In genomic region chr5:1485320-1486118, GRCh38 we compare ENCODE assay signal across 13 cellular contexts. TPM values are rescaled to one million over a fixed set of nuclear protein-coding genes. Genes with fewer than 3 reads are reported as not detected.
DNase-seq lines count a peak whose midpoint lies in the region; ATAC-seq and TF ChIP-seq lines count a peak whose summit lies in the region.
"Had no signal": no experiment of that assay in that cellular context is flagged by ENCODE, and none has a peak within 500 bp of the region (broad histone marks: within the 10 kb centered on the region; RNA-seq: fewer than 3 reads in every experiment).

No MANE protein-coding gene starts in this region.

- H3K36me3 ChIP-seq in stomach, result peaks cover 24 to 82% (median 70%) of the 10 kb centered on the region in 4 donors

- H3K4me3 ChIP-seq in right cardiac atrium (ENCODE audit: low read length), result no peak overlapping the region
- H3K4me3 ChIP-seq in stomach, result no peak overlapping the region
- H3K4me3 ChIP-seq: tibial artery had no signal

- no peak for TF ChIP-seq EP300 in stomach (IDR thresholded peaks at IDR 0.05)

- peak in 2 of 3 donors; percentile 28 to 52 for DNase-seq in right cardiac atrium
- DNase-seq in Right ventricle myocardium superior, result no peak
- DNase-seq in stomach, result no peak
- no peak for DNase-seq in NOMO-1 (lab: John Stamatoyannopoulos, UW; ENCODE audit: unreplicated experiment in 2 of 2)
- DNase-seq in caudate nucleus (lab: John Stamatoyannopoulos, UW), result no peak
- DNase-seq in MV-4-11 (lab: John Stamatoyannopoulos, UW), result no peak
- DNase-seq: HCEC 1CT, NCI-H526 treated with DMSO at 0.1 percent for 48 hours, tibial artery had no signal

- intact Hi-C loops in right cardiac atrium (cut with DNase I), result no loop called here
- intact Hi-C loops in Right ventricle myocardium superior (cut with DNase I), result no loop called here
- intact Hi-C loops in stomach (cut with DNase I; ENCODE audit: low total_unique reads), result no loop called here

- H3K4me1 ChIP-seq in right cardiac atrium (ENCODE audit: control insufficient read depth, insufficient read depth, low read length) (no peaks in the 10 kb centered on the region), stomach (peaks cover 0 to 14% (median 0%) of the 10 kb centered on the region in 4 donors)
- H3K4me1 ChIP-seq: tibial artery had no signal

- TF ChIP-seq POLR2A in stomach (IDR thresholded peaks at IDR 0.05), result no peak

- no peak for ATAC-seq in right cardiac atrium
- ATAC-seq in Right ventricle myocardium superior (ENCODE audit: poor library complexity), result no peak
- ATAC-seq in HG02642 (IDR thresholded peaks at IDR 0.05; ENCODE audit: poor library complexity, unreplicated experiment), result peak; percentile 27
- ATAC-seq in HG03565 (IDR thresholded peaks at IDR 0.05; ENCODE audit: unreplicated experiment), result peak; percentile 13
- ATAC-seq: esophagus mucosa had no signal

- H3K9me3 ChIP-seq in right cardiac atrium (ENCODE audit: control insufficient read depth, low read length), result no peaks in the 10 kb centered on the region
- no peaks in the 10 kb centered on the region for H3K9me3 ChIP-seq in stomach
- H3K9me3 ChIP-seq: tibial artery had no signal

- no peak for TF ChIP-seq CTCF in stomach (IDR thresholded peaks at IDR 0.05)

- WGBS in right cardiac atrium, result 92% methylated on average over 18 of the region's 18 CpGs
- 90 to 94% (median 93%) methylated on average over 2 to 18 of the region's 18 CpGs for WGBS in stomach, 5 donors

- no peak overlapping the region for H3K27ac ChIP-seq in right cardiac atrium (ENCODE audit: low read length)
- H3K27ac ChIP-seq in stomach, result no peak overlapping the region
- no peak overlapping the region for H3K27ac ChIP-seq in caudate nucleus (ENCODE audit: low read depth, low read length)
- H3K27ac ChIP-seq: tibial artery had no signal

- no peaks in the 10 kb centered on the region for H3K27me3 ChIP-seq in right cardiac atrium (ENCODE audit: control insufficient read depth, insufficient read depth)
- no peaks in the 10 kb centered on the region for H3K27me3 ChIP-seq in stomach
- H3K27me3 ChIP-seq: tibial artery had no signal

RNA-seq across cellular contexts. Expression of gene LPCAT1, which starts 38.2 kb away (rescaled TPM):
- total RNA-seq in right cardiac atrium (10 to 100 TPM; 11.0 to 19.7 (median 15.5) TPM), Right ventricle myocardium superior (11.5 TPM), stomach (100 to 1,000 TPM in 1 of 5 donors, 10 to 100 TPM in 4; 13.4 to 229 (median 17.4) TPM)
- polyA plus RNA-seq in right cardiac atrium (15.6 TPM), stomach (10 to 100 TPM in 2 of 3 donors, 1 to 10 TPM in 1; 5.2 to 11.8 (median 11.6) TPM)

RNA-seq across cellular contexts. Expression of gene SLC6A3, which starts 40.3 kb away (rescaled TPM):
- total RNA-seq in right cardiac atrium (not detected), Right ventricle myocardium superior (not detected), stomach (not detected)
- polyA plus RNA-seq in right cardiac atrium (not detected), stomach (under 1 TPM in 1 of 3 donors, not detected in 2; 0.05 TPM)
- total RNA-seq: M059J had no signal

Comparison
In these comparisons a context has a peak if more than half of its experiments do, and no peak if none do; other contexts are left out.
1. DNase-seq: peak in right cardiac atrium (2 of 3); none in Right ventricle myocardium superior (single experiment), stomach (single experiment), NOMO-1 (0 of 2), caudate nucleus (0 of 61) and MV-4-11 (single experiment).
2. ATAC-seq: peak in HG02642 (single experiment) and HG03565 (single experiment); none in right cardiac atrium (0 of 2) and Right ventricle myocardium superior (single experiment).